ENCODE assay signal across 28 cellular contexts in genomic region chr3:151009430-151009829, GRCh38. TPM values are rescaled to one million over a fixed set of nuclear protein-coding genes. Genes with fewer than 3 reads are reported as not detected.
"Had no signal": no experiment of that assay in that cellular context is flagged by ENCODE, and none has a peak within 500 bp of the region (broad histone marks: within the 10 kb centered on the region; RNA-seq: fewer than 3 reads in every experiment).

No MANE protein-coding gene starts in this region.

- ATAC-seq: gastrocnemius medialis; heart right ventricle; left cardiac atrium; left lung; left ventricle myocardium superior; lower lobe of right lung; mucosa of descending colon; naive thymus-derived CD8-positive, alpha-beta T cell had no signal

- H3K4me3 ChIP-seq: coronary artery, dorsolateral prefrontal cortex, esophagus squamous epithelium, gastrocnemius medialis, heart right ventricle, left lung, lower lobe of right lung, mucosa of descending colon had no signal

- H3K27ac ChIP-seq: coronary artery, dorsolateral prefrontal cortex, esophagus squamous epithelium, gastrocnemius medialis, heart right ventricle, left lung, lower lobe of right lung had no signal

- H3K27me3 ChIP-seq: gastrocnemius medialis had no signal

- H3K36me3 ChIP-seq: esophagus squamous epithelium, gastrocnemius medialis, heart right ventricle, left lung, lower lobe of right lung had no signal

- FAIRE-seq: endothelial cell of umbilical vein, islet of Langerhans, keratinocyte had no signal

- H3K9me3 ChIP-seq: esophagus squamous epithelium, gastrocnemius medialis, heart right ventricle, left lung, lower lobe of right lung, mucosa of descending colon had no signal

- DNase-seq: dorsolateral prefrontal cortex; effector CD4-positive, alpha-beta T cell; effector memory CD4-positive, alpha-beta T cell; esophagus squamous epithelium; gastrocnemius medialis; glutamatergic neuron; heart right ventricle; left cardiac atrium; left lung; left ventricle myocardium superior; lower lobe of right lung; mucosa of descending colon; naive B cell; naive thymus-derived CD8-positive, alpha-beta T cell had no signal

- H3K4me1 ChIP-seq: gastrocnemius medialis, heart right ventricle, left lung, lower lobe of right lung had no signal

RNA-seq across cellular contexts. Expression of gene CLRN1, which starts 36.9 kb away (rescaled TPM):
- total RNA-seq: dermis blood vessel endothelial cell; endothelial cell of umbilical vein; epithelial cell of proximal tubule; esophagus squamous epithelium; gastrocnemius medialis; glomerular endothelial cell; heart right ventricle; kidney epithelial cell; left cardiac atrium; left lung; left ventricle myocardium superior; lower leg skin; lower lobe of right lung; lung microvascular endothelial cell; mesenteric fat pad; mesothelial cell of epicardium; mucosa of descending colon; myocyte; naive thymus-derived CD8-positive, alpha-beta T cell had no signal
- polyA plus RNA-seq: endothelial cell of umbilical vein; esophagus; heart right ventricle; keratinocyte; naive thymus-derived CD8-positive, alpha-beta T cell had no signal
